ENCODE assay signal across 19 cellular contexts in the genomic region with DNA sequence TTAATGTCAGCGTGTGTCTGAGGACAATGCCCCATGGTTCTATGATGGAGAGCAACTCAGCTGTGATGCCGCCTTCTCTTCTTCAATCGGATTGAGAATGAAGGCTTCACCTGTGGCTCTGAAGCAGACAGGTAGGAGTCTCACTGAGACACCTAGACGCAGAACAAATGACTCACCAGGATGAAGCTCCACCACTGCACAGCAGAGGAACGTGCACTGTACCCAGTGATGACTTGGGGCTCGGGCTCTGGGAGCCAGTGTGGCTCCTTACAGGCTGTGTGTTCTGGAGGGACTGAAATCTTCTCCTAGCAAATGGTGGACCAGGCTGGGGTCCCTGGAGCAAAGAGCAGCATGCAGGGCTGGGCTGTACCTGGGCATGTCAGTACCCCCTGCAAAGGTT. TPM values are rescaled to one million over a fixed set of nuclear protein-coding genes. Genes with fewer than 3 reads are reported as not detected.
DNase-seq lines count a peak whose midpoint lies in the region; ATAC-seq, FAIRE-seq and TF ChIP-seq lines count a peak whose summit lies in the region.
"Had no signal": no experiment of that assay in that cellular context is flagged by ENCODE, and none has a peak within 500 bp of the region (broad histone marks: within the 10 kb centered on the region; RNA-seq: fewer than 3 reads in every experiment).

No MANE protein-coding gene starts in this region.

- TF ChIP-seq EP300 in HepG2 (IDR thresholded peaks at IDR 0.05; ENCODE audit: low read depth in 2 of 2, low read length in 2 of 2) (no peak), HepG2 (CRISPR knock-in tag; IDR thresholded peaks at IDR 0.05; ENCODE audit: borderline replicate concordance) (no peak)

- no peak for TF ChIP-seq CTCF in HepG2 (CRISPR knock-in tag; IDR thresholded peaks at IDR 0.05)
- no peak for TF ChIP-seq CTCF in right lobe of liver (IDR thresholded peaks at IDR 0.05)
- no peak for TF ChIP-seq CTCF in WTC11 (IDR thresholded peaks at IDR 0.05)
- no peak for TF ChIP-seq CTCF in nephron progenitor cell (IDR thresholded peaks at IDR 0.05)

- H4K20me1 ChIP-seq in HepG2 (ENCODE audit: insufficient read depth, low read length) = no peaks in the 10 kb centered on the region

- no TSS peak for BruUV-seq in HepG2 (replicated peaks; lab: Mats Ljungman, UMichigan)

- H3K4me1 Mint-ChIP-seq in WTC11 (peaks cover 21% of the 10 kb centered on the region), nephron progenitor cell (no peaks in the 10 kb centered on the region)

- no peak for FAIRE-seq in HepG2 (lab: Jason Lieb, UNC)
- FAIRE-seq: K562 had no signal

- H3K9me3 ChIP-seq in HepG2 (ENCODE audit: low read length) (no peaks in the 10 kb centered on the region), right lobe of liver (no peaks in the 10 kb centered on the region)
- H3K9me3 ChIP-seq: Caco-2, SJSA1 had no signal

- WGBS in HepG2 (ENCODE audit: low lambda C conversion rate) = 73% methylated on average over 6 of the region's 6 CpGs
- 96% methylated on average over 2 of the region's 6 CpGs for WGBS in right lobe of liver (ENCODE audit: insufficient coverage, low coverage, low lambda C conversion rate, missing lambda C conversion rate)

- CTCF ChIA-PET in HepG2 (lab: Yijun Ruan, JAX; ENCODE audit: low intra/inter-chr PET ratio, low total read pairs) (no interaction called here), WTC11 (lab: Charles Lee) (interaction anchor here (1.5 kb wide), 1 partner anchor 10 kb away, joined by 5 read pairs; no protein-coding TSS in a partner anchor)

- H3K9me3 Mint-ChIP-seq in WTC11 (no peaks in the 10 kb centered on the region), nephron progenitor cell (no peaks in the 10 kb centered on the region)
- H3K9me3 Mint-ChIP-seq: CD4-positive, CD25-positive, alpha-beta regulatory T cell had no signal

- H3K4me1 ChIP-seq in HepG2 (ENCODE audit: insufficient read depth, low read length) (peaks cover 11% of the 10 kb centered on the region), right lobe of liver (peaks cover 0 to 17% (median 8%) of the 10 kb centered on the region in 4 donors)
- H3K4me1 ChIP-seq: SJSA1 had no signal

- no peak for TF ChIP-seq RAD21 in HepG2 (CRISPR knock-in tag; IDR thresholded peaks at IDR 0.05)

- intact Hi-C loops in HepG2 (cut with micrococcal nuclease; ENCODE audit: unreplicated experiment) = no loop called here
- intact Hi-C loops in right lobe of liver (cut with DNase I) = no loop called here

- no peaks in the 10 kb centered on the region for H3K79me2 ChIP-seq in HepG2 (ENCODE audit: insufficient read depth, low read length)

- peaks cover 11% of the 10 kb centered on the region for H3K27me3 Mint-ChIP-seq in WTC11 (ENCODE audit: low read depth)
- H3K27me3 Mint-ChIP-seq in nephron progenitor cell (ENCODE audit: low read depth, poor library complexity) = peaks cover 30% of the 10 kb centered on the region

- H3K36me3 ChIP-seq in HepG2 (replicated peaks in 1 of 2; ENCODE audit: control insufficient read depth in 1 of 2, insufficient read depth in 2 of 2, low read length in 2 of 2) (peaks cover 6 to 19% of the 10 kb centered on the region in 2 experiments; a peak in 4 of 5 replicates), right lobe of liver (peaks cover 0 to 2% (median 0%) of the 10 kb centered on the region in 4 donors)
- H3K36me3 ChIP-seq: SJSA1 had no signal

- DNase-seq in HepG2 (ENCODE audit: low spot score) (no peak), right lobe of liver (no peak), WTC11 (ENCODE audit: low spot score) (no peak), nephron progenitor cell (no peak), HT-29 (ENCODE audit: low spot score) (no peak), HuH-7 (ENCODE audit: low spot score) (no peak), CD1c-positive myeloid dendritic cell (ENCODE audit: extremely low spot score) (no peak)
- DNase-seq: ACHN; AML-193; Caco-2; CD4-positive, CD25-positive, alpha-beta regulatory T cell; DMS153; MV-4-11; NCI-H1436; NCI-H446 treated with DMSO at 0.1 percent for 48 hours; NCI-H774 had no signal

- TF ChIP-seq POLR2A in HepG2 (IDR thresholded peaks at IDR 0.05; ENCODE audit: insufficient read depth in 1 of 2, low read depth in 2 of 2, low read length in 2 of 2) = no peak
- TF ChIP-seq POLR2A in right lobe of liver (IDR thresholded peaks at IDR 0.05) = no peak

- no peak overlapping the region for H3K9ac ChIP-seq in HepG2 (ENCODE audit: insufficient read depth, low read depth, low read length)

- no peak overlapping the region for H3K27ac Mint-ChIP-seq in WTC11
- peak overlapping the region; percentile 10 for H3K27ac Mint-ChIP-seq in nephron progenitor cell
- H3K27ac Mint-ChIP-seq: CD4-positive, CD25-positive, alpha-beta regulatory T cell had no signal

- H2AFZ ChIP-seq in HepG2 (ENCODE audit: low read length) = no peak overlapping the region

- H3K36me3 Mint-ChIP-seq in WTC11 (no peaks in the 10 kb centered on the region), nephron progenitor cell (ENCODE audit: low read depth) (no peaks in the 10 kb centered on the region)
- H3K36me3 Mint-ChIP-seq: CD4-positive, CD25-positive, alpha-beta regulatory T cell had no signal

- no peak overlapping the region for H3K4me3 ChIP-seq in HepG2 (replicated peaks in 1 of 3; ENCODE audit: insufficient read depth in 1 of 3, low read depth in 2 of 3, low read length in 3 of 3)
- no peak overlapping the region for H3K4me3 ChIP-seq in right lobe of liver
- H3K4me3 ChIP-seq: K562, SJSA1 had no signal

- ATAC-seq in HepG2 (peak; percentile 13; the same call in 2 of the 3 replicates), right lobe of liver (no peak), WTC11 (peak; percentile 22)
- ATAC-seq: K562 had no signal

- no peak overlapping the region for H3K4me2 ChIP-seq in HepG2 (ENCODE audit: low read depth, low read length)

- no peak overlapping the region for H3K27ac ChIP-seq in HepG2 (ENCODE audit: extremely low read length, insufficient read depth, low read length)
- H3K27ac ChIP-seq in right lobe of liver = no peak overlapping the region
- H3K27ac ChIP-seq: SJSA1 had no signal

- H3K4me3 Mint-ChIP-seq in WTC11 = no peak overlapping the region
- no peak overlapping the region for H3K4me3 Mint-ChIP-seq in nephron progenitor cell
- H3K4me3 Mint-ChIP-seq: CD4-positive, CD25-positive, alpha-beta regulatory T cell had no signal

- POLR2A ChIA-PET in HepG2 (lab: Yijun Ruan, JAX) = no interaction called here
- POLR2A ChIA-PET in WTC11 (lab: Charles Lee) = no interaction called here

- H3K27me3 ChIP-seq in HepG2 (ENCODE audit: control insufficient read depth in 1 of 2, insufficient read depth in 2 of 2, low read length in 2 of 2) = no peaks in the 10 kb centered on the region
- H3K27me3 ChIP-seq in right lobe of liver = no peaks in the 10 kb centered on the region
- H3K27me3 ChIP-seq: SJSA1 had no signal

- in situ Hi-C loops in HepG2 (cut with HindIII; ENCODE audit: extremely low pct_ligation_motif_present, low pct_unique_long_range_greater_than_20kb) = no loop called here

TF ChIP-seq in HepG2, 621 proteins besides CTCF, POLR2A, EP300 and RAD21 (continues in another document):
- TF ChIP-seq FLYWCH1 (CRISPR knock-in tag; IDR thresholded peaks at IDR 0.05) (no peak), NFATC3 (CRISPR knock-in tag; IDR thresholded peaks at IDR 0.05) (no peak)

TF ChIP-seq in WTC11, 78 proteins besides CTCF, POLR2A, EP300 and RAD21 (continues in another document):
- TF ChIP-seq ZNF263 (CRISPR knock-in tag; IDR thresholded peaks at IDR 0.05; ENCODE audit: low read depth) (no peak), FOXK1 (CRISPR knock-in tag; IDR thresholded peaks at IDR 0.05) (no peak), ZNF219 (CRISPR knock-in tag; IDR thresholded peaks at IDR 0.05; ENCODE audit: borderline replicate concordance) (no peak), TP53 (CRISPR knock-in tag; IDR thresholded peaks at IDR 0.05) (no peak), SOX15 (CRISPR knock-in tag; IDR thresholded peaks at IDR 0.05) (no peak), PRRX2 (CRISPR knock-in tag; IDR thresholded peaks at IDR 0.05) (no peak), SMAD3 (CRISPR knock-in tag; IDR thresholded peaks at IDR 0.05; ENCODE audit: borderline replicate concordance) (no peak), GRHL2 (CRISPR knock-in tag; IDR thresholded peaks at IDR 0.05; ENCODE audit: insufficient replicate concordance, severe bottlenecking) (no peak), JAZF1 (CRISPR knock-in tag; IDR thresholded peaks at IDR 0.05) (no peak)

RNA-seq across cellular contexts. Expression of a gene that starts 44.0 kb away (rescaled TPM):
- total RNA-seq in HepG2 (2016; rRNA removed; fragmentation: Illumina TruSeq; extraction: Trizol) (0.13 TPM in 1 of 2 replicates, not detected in the other), right lobe of liver (not detected), WTC11 (2021) (not detected in 3 replicates)
- not detected in 2 replicates for total RNA-seq in HepG2 (2016; cell fraction: cytosol; rRNA removed; fragmentation: Illumina TruSeq; extraction: Trizol; ENCODE audit: low read depth)
- total RNA-seq in HepG2 (2016; cell fraction: insoluble cytoplasmic fraction; rRNA removed; fragmentation: Illumina TruSeq; extraction: Trizol) = not detected in 2 replicates
- total RNA-seq in HepG2 (2016; cell fraction: membrane; rRNA removed; fragmentation: Illumina TruSeq; extraction: Trizol) = not detected in 2 replicates
- total RNA-seq in HepG2 (2016; cell fraction: nucleus; rRNA removed; fragmentation: Illumina TruSeq; extraction: Trizol) = not detected in 2 replicates
- not detected in 2 replicates for polyA plus RNA-seq in HepG2 (2011; rRNA removed)
- 0.05 and 0.07 TPM in 2 replicates for polyA plus RNA-seq in HepG2 (2011; cell fraction: cytosol; rRNA removed)
- polyA plus RNA-seq in HepG2 (2011; cell fraction: nucleus; rRNA removed) = not detected in 2 replicates
- polyA plus RNA-seq in HepG2 (2012) = not detected in 2 replicates
- not detected in 2 replicates for polyA plus RNA-seq in HepG2 (2016; cell fraction: cytosol; fragmentation: Illumina TruSeq; extraction: Trizol; ENCODE audit: low read depth)
- not detected in 2 replicates for polyA plus RNA-seq in HepG2 (2016; cell fraction: insoluble cytoplasmic fraction; fragmentation: Illumina TruSeq; extraction: Trizol; ENCODE audit: low read depth)
- not detected in 2 replicates for polyA plus RNA-seq in HepG2 (2016; cell fraction: membrane; fragmentation: Illumina TruSeq; extraction: Trizol; ENCODE audit: low read depth)
- polyA plus RNA-seq in HepG2 (2016; cell fraction: nucleus; fragmentation: Illumina TruSeq; extraction: Trizol; ENCODE audit: insufficient read depth, low read depth) = not detected in 2 replicates
- polyA minus RNA-seq in HepG2 (2011; rRNA and poly(A)+ RNA removed; ENCODE audit: low replicate concordance) = 0.64 TPM in 1 of 2 replicates, not detected in the other
- not detected in 2 replicates for polyA minus RNA-seq in HepG2 (2011; cell fraction: cytosol; rRNA and poly(A)+ RNA removed)
- polyA minus RNA-seq in HepG2 (2011; cell fraction: nucleus; rRNA and poly(A)+ RNA removed) = not detected in 2 replicates
- total RNA-seq in HT-29 (2014; rRNA removed; shearing (Covaris generic)) = not detected in 2 replicates
- total RNA-seq: Caco-2; CD4-positive, CD25-positive, alpha-beta regulatory T cell; H7; K562 had no signal
- polyA plus RNA-seq: CD4-positive, CD25-positive, alpha-beta regulatory T cell; K562 had no signal

Comparison
In these comparisons a context has a peak if more than half of its experiments do, and no peak if none do; other contexts are left out.
1. ATAC-seq: peak in HepG2 (single experiment) and WTC11 (single experiment); none in right lobe of liver (0 of 4).